1 cellular context compared by ENCODE assay signal in the genomic region with DNA sequence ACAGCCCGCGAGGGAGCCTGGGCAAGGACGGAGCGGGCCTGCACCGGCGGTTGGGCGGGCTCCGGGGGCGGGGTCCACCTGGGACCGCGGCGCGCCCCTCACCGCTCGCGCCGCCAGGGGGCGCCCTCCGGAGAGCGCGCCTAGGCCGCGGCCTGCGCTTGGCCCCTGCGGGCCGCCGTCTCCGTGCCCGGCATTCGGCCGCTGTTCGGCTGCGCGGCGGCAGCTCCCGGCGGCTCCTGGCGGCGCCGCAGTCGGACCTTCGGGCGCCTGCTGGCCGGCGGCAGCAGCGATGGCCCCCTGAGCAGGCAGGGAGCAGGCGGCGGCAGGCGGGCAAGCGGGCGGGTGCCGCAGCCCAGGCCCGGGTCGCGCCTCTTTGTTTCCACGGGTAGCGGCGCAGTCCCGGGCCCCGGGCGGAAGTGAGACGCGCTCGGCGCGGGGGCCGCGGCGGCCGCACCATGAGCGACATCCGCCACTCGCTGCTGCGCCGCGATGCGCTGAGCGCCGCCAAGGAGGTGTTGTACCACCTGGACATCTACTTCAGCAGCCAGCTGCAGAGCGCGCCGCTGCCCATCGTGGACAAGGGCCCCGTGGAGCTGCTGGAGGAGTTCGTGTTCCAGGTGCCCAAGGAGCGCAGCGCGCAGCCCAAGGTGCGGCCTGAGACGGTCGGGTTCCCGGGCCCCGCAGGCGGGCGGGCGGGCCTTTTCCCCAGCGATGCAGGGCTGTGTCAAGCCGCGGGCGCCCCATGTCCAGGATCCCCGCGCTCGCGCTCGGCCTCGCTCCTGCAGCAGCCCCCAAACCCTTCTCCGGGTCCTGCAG.
TF ChIP-seq lines count a peak whose summit lies in the region.

A gene (plus strand): TSS at position 193 of the 816 bp plus-strand sequence. CDS start 263 bp downstream, at position 456.

TF ChIP-seq in K562, 482 proteins besides CTCF, POLR2A, EP300 and RAD21 (continued from another document and continues in another):
- TF ChIP-seq, protein P1, sequence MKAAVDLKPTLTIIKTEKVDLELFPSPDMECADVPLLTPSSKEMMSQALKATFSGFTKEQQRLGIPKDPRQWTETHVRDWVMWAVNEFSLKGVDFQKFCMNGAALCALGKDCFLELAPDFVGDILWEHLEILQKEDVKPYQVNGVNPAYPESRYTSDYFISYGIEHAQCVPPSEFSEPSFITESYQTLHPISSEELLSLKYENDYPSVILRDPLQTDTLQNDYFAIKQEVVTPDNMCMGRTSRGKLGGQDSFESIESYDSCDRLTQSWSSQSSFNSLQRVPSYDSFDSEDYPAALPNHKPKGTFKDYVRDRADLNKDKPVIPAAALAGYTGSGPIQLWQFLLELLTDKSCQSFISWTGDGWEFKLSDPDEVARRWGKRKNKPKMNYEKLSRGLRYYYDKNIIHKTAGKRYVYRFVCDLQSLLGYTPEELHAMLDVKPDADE (conservative IDR thresholded peaks at IDR 0.05; ENCODE audit: control insufficient read depth, low read depth, low read length), result 0 out of 2 replicates have a peak, but pooled peaks have one; percentile 77
- TF ChIP-seq RHOXF2B (CRISPR knock-in tag; conservative IDR thresholded peaks at IDR 0.05) (no peak), ZNF282 (CRISPR knock-in tag; IDR thresholded peaks at IDR 0.05) (peak; percentile 45; the same call in 1 of the 2 replicates), ZNF778 (CRISPR knock-in tag; IDR thresholded peaks at IDR 0.05) (no peak), HNRNPLL (IDR thresholded peaks at IDR 0.05; ENCODE audit: low read depth, low read length, poor library complexity, severe bottlenecking) (peak; percentile 50), ATF7 (IDR thresholded peaks at IDR 0.05) (peak; percentile 40), FOXJ2 (tag; IDR thresholded peaks at IDR 0.05) (0 out of 2 replicates have a peak, but pooled peaks have one; percentile 22), ZNF766 (CRISPR knock-in tag; conservative IDR thresholded peaks at IDR 0.05) (no peak), XRCC4 (IDR thresholded peaks at IDR 0.05; ENCODE audit: extremely low read depth, insufficient read depth, insufficient read length) (no peak), RCOR1 (IDR thresholded peaks at IDR 0.05; ENCODE audit: borderline replicate concordance in 1 of 2, low read depth in 2 of 2, low read length in 2 of 2) (peak in 1 of 2 experiments; percentile 37; a peak in 1 of 4 replicates), GTF2E2 (tag; IDR thresholded peaks at IDR 0.05) (peak; percentile 88), ZNF695 (CRISPR knock-in tag; IDR thresholded peaks at IDR 0.05) (no peak), ZNF263 (CRISPR knock-in tag; IDR thresholded peaks at IDR 0.05; ENCODE audit: borderline replicate concordance) (0 out of 2 replicates have a peak, but pooled peaks have one; percentile 36), MTF1 (CRISPR knock-in tag; IDR thresholded peaks at IDR 0.05; ENCODE audit: borderline replicate concordance) (no peak), ATF1 (CRISPR knock-in tag; IDR thresholded peaks at IDR 0.05) (no peak), ATF1 (tag; IDR thresholded peaks at IDR 0.05) (peak; percentile 43), SIX5 (IDR thresholded peaks at IDR 0.05; ENCODE audit: borderline replicate concordance in 1 of 2, insufficient read depth in 1 of 2, low read depth in 1 of 2, low read length in 2 of 2) (no peak), TEAD2 (tag; IDR thresholded peaks at IDR 0.05) (no peak), ZNF79 (CRISPR knock-in tag; IDR thresholded peaks at IDR 0.05; ENCODE audit: low read depth) (no peak), PPARD (CRISPR knock-in tag; IDR thresholded peaks at IDR 0.05) (no peak), HDAC6 (IDR thresholded peaks at IDR 0.05; ENCODE audit: low read depth, low read length) (peak; percentile 10; the same call in 1 of the 2 replicates), ETV6 (IDR thresholded peaks at IDR 0.05; ENCODE audit: borderline replicate concordance in 1 of 2, low read depth in 2 of 2, low read length in 1 of 2) (no peak), ETV6 (CRISPR knock-in tag; IDR thresholded peaks at IDR 0.05; ENCODE audit: borderline replicate concordance) (no peak), CHD1 (IDR thresholded peaks at IDR 0.05; ENCODE audit: low read length) (peak; percentile 81), ZFP36 (IDR thresholded peaks at IDR 0.05; ENCODE audit: low read depth, low read length, partially characterized antibody) (no peak), SRF (CRISPR knock-in tag; IDR thresholded peaks at IDR 0.05) (0 out of 4 replicates have a peak, but pooled peaks of 1 of the 2 experiments have one; percentile 1), ZNF311 (CRISPR knock-in tag; IDR thresholded peaks at IDR 0.05) (no peak), NONO (IDR thresholded peaks at IDR 0.05; ENCODE audit: low read depth in 2 of 2, low read length in 1 of 2) (peak; percentile 93 to 96), HMGN3 (IDR thresholded peaks at IDR 0.05; ENCODE audit: borderline replicate concordance, extremely low read depth, insufficient read length, low read depth, low read length) (peak; percentile 88), SUPT5H (IDR thresholded peaks at IDR 0.05) (0 out of 2 replicates have a peak, but pooled peaks have one; percentile 10)
- TF ChIP-seq, protein P2, sequence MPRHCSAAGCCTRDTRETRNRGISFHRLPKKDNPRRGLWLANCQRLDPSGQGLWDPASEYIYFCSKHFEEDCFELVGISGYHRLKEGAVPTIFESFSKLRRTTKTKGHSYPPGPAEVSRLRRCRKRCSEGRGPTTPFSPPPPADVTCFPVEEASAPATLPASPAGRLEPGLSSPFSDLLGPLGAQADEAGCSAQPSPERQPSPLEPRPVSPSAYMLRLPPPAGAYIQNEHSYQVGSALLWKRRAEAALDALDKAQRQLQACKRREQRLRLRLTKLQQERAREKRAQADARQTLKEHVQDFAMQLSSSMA (CRISPR knock-in tag; IDR thresholded peaks at IDR 0.05), result peak; percentile 92; the same call in 1 of the 2 replicates
- TF ChIP-seq, protein P3, sequence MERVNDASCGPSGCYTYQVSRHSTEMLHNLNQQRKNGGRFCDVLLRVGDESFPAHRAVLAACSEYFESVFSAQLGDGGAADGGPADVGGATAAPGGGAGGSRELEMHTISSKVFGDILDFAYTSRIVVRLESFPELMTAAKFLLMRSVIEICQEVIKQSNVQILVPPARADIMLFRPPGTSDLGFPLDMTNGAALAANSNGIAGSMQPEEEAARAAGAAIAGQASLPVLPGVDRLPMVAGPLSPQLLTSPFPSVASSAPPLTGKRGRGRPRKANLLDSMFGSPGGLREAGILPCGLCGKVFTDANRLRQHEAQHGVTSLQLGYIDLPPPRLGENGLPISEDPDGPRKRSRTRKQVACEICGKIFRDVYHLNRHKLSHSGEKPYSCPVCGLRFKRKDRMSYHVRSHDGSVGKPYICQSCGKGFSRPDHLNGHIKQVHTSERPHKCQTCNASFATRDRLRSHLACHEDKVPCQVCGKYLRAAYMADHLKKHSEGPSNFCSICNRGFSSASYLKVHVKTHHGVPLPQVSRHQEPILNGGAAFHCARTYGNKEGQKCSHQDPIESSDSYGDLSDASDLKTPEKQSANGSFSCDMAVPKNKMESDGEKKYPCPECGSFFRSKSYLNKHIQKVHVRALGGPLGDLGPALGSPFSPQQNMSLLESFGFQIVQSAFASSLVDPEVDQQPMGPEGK (CRISPR knock-in tag; IDR thresholded peaks at IDR 0.05; ENCODE audit: borderline replicate concordance), result no peak
- TF ChIP-seq, protein P4, sequence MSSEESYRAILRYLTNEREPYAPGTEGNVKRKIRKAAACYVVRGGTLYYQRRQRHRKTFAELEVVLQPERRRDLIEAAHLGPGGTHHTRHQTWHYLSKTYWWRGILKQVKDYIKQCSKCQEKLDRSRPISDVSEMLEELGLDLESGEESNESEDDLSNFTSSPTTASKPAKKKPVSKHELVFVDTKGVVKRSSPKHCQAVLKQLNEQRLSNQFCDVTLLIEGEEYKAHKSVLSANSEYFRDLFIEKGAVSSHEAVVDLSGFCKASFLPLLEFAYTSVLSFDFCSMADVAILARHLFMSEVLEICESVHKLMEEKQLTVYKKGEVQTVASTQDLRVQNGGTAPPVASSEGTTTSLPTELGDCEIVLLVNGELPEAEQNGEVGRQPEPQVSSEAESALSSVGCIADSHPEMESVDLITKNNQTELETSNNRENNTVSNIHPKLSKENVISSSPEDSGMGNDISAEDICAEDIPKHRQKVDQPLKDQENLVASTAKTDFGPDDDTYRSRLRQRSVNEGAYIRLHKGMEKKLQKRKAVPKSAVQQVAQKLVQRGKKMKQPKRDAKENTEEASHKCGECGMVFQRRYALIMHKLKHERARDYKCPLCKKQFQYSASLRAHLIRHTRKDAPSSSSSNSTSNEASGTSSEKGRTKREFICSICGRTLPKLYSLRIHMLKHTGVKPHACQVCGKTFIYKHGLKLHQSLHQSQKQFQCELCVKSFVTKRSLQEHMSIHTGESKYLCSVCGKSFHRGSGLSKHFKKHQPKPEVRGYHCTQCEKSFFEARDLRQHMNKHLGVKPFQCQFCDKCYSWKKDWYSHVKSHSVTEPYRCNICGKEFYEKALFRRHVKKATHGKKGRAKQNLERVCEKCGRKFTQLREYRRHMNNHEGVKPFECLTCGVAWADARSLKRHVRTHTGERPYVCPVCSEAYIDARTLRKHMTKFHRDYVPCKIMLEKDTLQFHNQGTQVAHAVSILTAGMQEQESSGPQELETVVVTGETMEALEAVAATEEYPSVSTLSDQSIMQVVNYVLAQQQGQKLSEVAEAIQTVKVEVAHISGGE (CRISPR knock-in tag; IDR thresholded peaks at IDR 0.05), result peak in 2 of 3 experiments; percentile 62 to 82; a peak in 3 of 6 replicates
- TF ChIP-seq, protein P5, sequence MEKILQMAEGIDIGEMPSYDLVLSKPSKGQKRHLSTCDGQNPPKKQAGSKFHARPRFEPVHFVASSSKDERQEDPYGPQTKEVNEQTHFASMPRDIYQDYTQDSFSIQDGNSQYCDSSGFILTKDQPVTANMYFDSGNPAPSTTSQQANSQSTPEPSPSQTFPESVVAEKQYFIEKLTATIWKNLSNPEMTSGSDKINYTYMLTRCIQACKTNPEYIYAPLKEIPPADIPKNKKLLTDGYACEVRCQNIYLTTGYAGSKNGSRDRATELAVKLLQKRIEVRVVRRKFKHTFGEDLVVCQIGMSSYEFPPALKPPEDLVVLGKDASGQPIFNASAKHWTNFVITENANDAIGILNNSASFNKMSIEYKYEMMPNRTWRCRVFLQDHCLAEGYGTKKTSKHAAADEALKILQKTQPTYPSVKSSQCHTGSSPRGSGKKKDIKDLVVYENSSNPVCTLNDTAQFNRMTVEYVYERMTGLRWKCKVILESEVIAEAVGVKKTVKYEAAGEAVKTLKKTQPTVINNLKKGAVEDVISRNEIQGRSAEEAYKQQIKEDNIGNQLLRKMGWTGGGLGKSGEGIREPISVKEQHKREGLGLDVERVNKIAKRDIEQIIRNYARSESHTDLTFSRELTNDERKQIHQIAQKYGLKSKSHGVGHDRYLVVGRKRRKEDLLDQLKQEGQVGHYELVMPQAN (IDR thresholded peaks at IDR 0.05; ENCODE audit: borderline replicate concordance), result peak; percentile 78; the same call in 1 of the 2 replicates
- TF ChIP-seq, protein P6, sequence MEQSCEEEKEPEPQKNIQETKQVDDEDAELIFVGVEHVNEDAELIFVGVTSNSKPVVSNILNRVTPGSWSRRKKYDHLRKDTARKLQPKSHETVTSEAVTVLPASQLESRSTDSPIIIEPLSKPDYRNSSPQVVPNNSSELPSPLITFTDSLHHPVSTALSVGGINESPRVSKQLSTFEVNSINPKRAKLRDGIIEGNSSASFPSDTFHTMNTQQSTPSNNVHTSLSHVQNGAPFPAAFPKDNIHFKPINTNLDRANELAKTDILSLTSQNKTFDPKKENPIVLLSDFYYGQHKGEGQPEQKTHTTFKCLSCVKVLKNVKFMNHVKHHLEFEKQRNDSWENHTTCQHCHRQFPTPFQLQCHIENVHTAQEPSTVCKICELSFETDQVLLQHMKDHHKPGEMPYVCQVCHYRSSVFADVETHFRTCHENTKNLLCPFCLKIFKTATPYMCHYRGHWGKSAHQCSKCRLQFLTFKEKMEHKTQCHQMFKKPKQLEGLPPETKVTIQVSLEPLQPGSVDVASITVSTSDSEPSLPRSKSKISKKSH (CRISPR knock-in tag; IDR thresholded peaks at IDR 0.05), result 0 out of 2 replicates have a peak, but pooled peaks have one; percentile 30
- TF ChIP-seq, protein P7, sequence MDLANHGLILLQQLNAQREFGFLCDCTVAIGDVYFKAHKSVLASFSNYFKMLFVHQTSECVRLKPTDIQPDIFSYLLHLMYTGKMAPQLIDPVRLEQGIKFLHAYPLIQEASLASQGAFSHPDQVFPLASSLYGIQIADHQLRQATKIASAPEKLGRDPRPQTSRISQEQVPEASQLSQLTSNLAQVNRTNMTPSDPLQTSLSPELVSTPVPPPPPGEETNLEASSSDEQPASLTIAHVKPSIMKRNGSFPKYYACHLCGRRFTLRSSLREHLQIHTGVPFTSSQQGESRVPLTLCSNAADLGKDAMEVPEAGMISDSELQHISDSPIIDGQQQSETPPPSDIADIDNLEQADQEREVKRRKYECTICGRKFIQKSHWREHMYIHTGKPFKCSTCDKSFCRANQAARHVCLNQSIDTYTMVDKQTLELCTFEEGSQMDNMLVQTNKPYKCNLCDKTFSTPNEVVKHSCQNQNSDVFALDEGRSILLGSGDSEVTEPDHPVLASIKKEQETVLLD (IDR thresholded peaks at IDR 0.05), result no peak
- TF ChIP-seq, protein P8, sequence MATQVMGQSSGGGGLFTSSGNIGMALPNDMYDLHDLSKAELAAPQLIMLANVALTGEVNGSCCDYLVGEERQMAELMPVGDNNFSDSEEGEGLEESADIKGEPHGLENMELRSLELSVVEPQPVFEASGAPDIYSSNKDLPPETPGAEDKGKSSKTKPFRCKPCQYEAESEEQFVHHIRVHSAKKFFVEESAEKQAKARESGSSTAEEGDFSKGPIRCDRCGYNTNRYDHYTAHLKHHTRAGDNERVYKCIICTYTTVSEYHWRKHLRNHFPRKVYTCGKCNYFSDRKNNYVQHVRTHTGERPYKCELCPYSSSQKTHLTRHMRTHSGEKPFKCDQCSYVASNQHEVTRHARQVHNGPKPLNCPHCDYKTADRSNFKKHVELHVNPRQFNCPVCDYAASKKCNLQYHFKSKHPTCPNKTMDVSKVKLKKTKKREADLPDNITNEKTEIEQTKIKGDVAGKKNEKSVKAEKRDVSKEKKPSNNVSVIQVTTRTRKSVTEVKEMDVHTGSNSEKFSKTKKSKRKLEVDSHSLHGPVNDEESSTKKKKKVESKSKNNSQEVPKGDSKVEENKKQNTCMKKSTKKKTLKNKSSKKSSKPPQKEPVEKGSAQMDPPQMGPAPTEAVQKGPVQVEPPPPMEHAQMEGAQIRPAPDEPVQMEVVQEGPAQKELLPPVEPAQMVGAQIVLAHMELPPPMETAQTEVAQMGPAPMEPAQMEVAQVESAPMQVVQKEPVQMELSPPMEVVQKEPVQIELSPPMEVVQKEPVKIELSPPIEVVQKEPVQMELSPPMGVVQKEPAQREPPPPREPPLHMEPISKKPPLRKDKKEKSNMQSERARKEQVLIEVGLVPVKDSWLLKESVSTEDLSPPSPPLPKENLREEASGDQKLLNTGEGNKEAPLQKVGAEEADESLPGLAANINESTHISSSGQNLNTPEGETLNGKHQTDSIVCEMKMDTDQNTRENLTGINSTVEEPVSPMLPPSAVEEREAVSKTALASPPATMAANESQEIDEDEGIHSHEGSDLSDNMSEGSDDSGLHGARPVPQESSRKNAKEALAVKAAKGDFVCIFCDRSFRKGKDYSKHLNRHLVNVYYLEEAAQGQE (CRISPR knock-in tag; IDR thresholded peaks at IDR 0.05; ENCODE audit: low read depth), result peak; percentile 21
- TF ChIP-seq, protein P9, sequence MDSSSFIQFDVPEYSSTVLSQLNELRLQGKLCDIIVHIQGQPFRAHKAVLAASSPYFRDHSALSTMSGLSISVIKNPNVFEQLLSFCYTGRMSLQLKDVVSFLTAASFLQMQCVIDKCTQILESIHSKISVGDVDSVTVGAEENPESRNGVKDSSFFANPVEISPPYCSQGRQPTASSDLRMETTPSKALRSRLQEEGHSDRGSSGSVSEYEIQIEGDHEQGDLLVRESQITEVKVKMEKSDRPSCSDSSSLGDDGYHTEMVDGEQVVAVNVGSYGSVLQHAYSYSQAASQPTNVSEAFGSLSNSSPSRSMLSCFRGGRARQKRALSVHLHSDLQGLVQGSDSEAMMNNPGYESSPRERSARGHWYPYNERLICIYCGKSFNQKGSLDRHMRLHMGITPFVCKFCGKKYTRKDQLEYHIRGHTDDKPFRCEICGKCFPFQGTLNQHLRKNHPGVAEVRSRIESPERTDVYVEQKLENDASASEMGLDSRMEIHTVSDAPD (CRISPR knock-in tag; IDR thresholded peaks at IDR 0.05), result no peak
